ENCODE assay signal across 9 cellular contexts in the genomic region with DNA sequence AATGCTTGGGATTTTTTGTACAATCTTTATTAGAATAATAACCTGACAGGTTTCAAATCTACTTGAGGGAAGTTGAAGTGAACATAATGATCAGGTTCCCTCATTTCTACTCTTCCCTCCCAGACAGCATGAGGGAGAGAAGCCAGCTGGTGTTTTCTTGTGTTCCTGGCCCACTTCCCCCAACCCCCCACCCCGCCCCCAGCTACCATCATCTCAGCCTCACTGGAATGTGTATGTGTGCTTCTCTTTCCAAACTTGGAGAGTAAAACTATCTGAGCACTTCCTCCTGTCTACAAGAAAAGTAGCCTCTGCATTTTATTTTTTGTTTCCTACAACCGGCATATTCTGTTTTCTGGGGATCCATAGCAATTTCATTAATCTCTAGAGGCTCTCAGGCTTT. TPM values are rescaled to one million over a fixed set of nuclear protein-coding genes. Genes with fewer than 3 reads are reported as not detected.
DNase-seq lines count a peak whose midpoint lies in the region; ATAC-seq, FAIRE-seq and TF ChIP-seq lines count a peak whose summit lies in the region.
"Had no signal": no experiment of that assay in that cellular context is flagged by ENCODE, and none has a peak within 500 bp of the region (broad histone marks: within the 10 kb centered on the region; RNA-seq: fewer than 3 reads in every experiment).

No MANE protein-coding gene starts in this region.

- ATAC-seq in GM21825 (IDR thresholded peaks at IDR 0.05; ENCODE audit: unreplicated experiment) (peak; percentile 11), HG02610 (IDR thresholded peaks at IDR 0.05; ENCODE audit: unreplicated experiment) (no peak)

- no peak overlapping the region for H2AFZ ChIP-seq in OCI-LY3 (ENCODE audit: low read depth, low read length)

- H3K36me3 ChIP-seq in OCI-LY3 (replicated peaks; ENCODE audit: low read depth, low read length) (peaks cover 4% of the 10 kb centered on the region), rectal smooth muscle tissue (ENCODE audit: control insufficient read depth, insufficient read depth, low read length) (no peaks in the 10 kb centered on the region)

- 0 out of 2 replicates have a peak overlapping the region, but pooled peaks have one; percentile 28 for H3K4me2 ChIP-seq in OCI-LY3 (ENCODE audit: low read length)

- H3K4me3 ChIP-seq in OCI-LY3 (ENCODE audit: low read length): no peak overlapping the region
- no peak overlapping the region for H3K4me3 ChIP-seq in fibroblast of mammary gland (ENCODE audit: control insufficient read depth, low read depth, low read length)
- no peak overlapping the region for H3K4me3 ChIP-seq in rectal smooth muscle tissue (ENCODE audit: low read length)

- DNase-seq in fibroblast of mammary gland (ENCODE audit: low read depth) (peak; percentile 6), GM12892 (ENCODE audit: insufficient read length) (no peak), epidermal melanocyte (ENCODE audit: insufficient read length, low spot score) (no peak), cardiac septum (ENCODE audit: low spot score) (no peak)
- DNase-seq: NCI-H1930 had no signal

- TF ChIP-seq CTCF in OCI-LY3 (IDR thresholded peaks at IDR 0.05; ENCODE audit: low read depth, low read length) (no peak), fibroblast of mammary gland (conservative IDR thresholded peaks at IDR 0.05; ENCODE audit: control insufficient read depth, insufficient read depth, low read depth, low read length) (no peak)

- no peak overlapping the region for H3K27ac ChIP-seq in OCI-LY3 (ENCODE audit: low read length)
- peak overlapping the region; percentile 22 for H3K27ac ChIP-seq in rectal smooth muscle tissue (ENCODE audit: low read depth, low read length)

- intact Hi-C loops in cardiac septum (cut with DNase I): no loop called here

- FAIRE-seq in GM12892 (lab: Jason Lieb, UNC): no peak

- no peak for TF ChIP-seq POLR2A in GM12892 (IDR thresholded peaks at IDR 0.05; ENCODE audit: low read depth, low read length)

- H3K27me3 ChIP-seq in OCI-LY3 (ENCODE audit: low read depth, low read length): no peaks in the 10 kb centered on the region
- no peaks in the 10 kb centered on the region for H3K27me3 ChIP-seq in rectal smooth muscle tissue (ENCODE audit: control insufficient read depth, insufficient read depth, low read length)

- H3K9me3 ChIP-seq in OCI-LY3 (ENCODE audit: insufficient read depth, low read length): no peaks in the 10 kb centered on the region

- peaks cover 30% of the 10 kb centered on the region for H3K4me1 ChIP-seq in OCI-LY3 (ENCODE audit: low read length)
- H3K4me1 ChIP-seq in rectal smooth muscle tissue (ENCODE audit: control insufficient read depth, insufficient read depth, low read length): peaks cover 12% of the 10 kb centered on the region

- H4K20me1 ChIP-seq in OCI-LY3 (ENCODE audit: insufficient read depth, low read length): no peaks in the 10 kb centered on the region

- H3K9ac ChIP-seq in OCI-LY3 (ENCODE audit: low read length): no peak overlapping the region
- H3K9ac ChIP-seq in rectal smooth muscle tissue (ENCODE audit: low read length): no peak overlapping the region

- H3K79me2 ChIP-seq in OCI-LY3 (ENCODE audit: low read length): no peaks in the 10 kb centered on the region

RNA-seq across cellular contexts. Expression of a gene that starts 53.7 kb away (rescaled TPM):
- polyA plus RNA-seq in GM12892 (2012; ENCODE audit: missing spikeins): 0.21 TPM
- total RNA-seq in cardiac septum: 1.1 TPM

RNA-seq across cellular contexts. Expression of a gene that starts 54.5 kb away (rescaled TPM):
- polyA plus RNA-seq in GM12892 (2012; ENCODE audit: missing spikeins): 10.7 TPM
- total RNA-seq in cardiac septum: 8.4 TPM
